In genomic region chr15:25181290-25182097, GRCh38 we compare ENCODE assay signal across 18 cellular contexts.
DNase-seq lines count a peak whose midpoint lies in the region; ATAC-seq and TF ChIP-seq lines count a peak whose summit lies in the region.
"Had no signal": no experiment of that assay in that cellular context is flagged by ENCODE, and none has a peak within 500 bp of the region (broad histone marks: within the 10 kb centered on the region; RNA-seq: fewer than 3 reads in every experiment).

No MANE protein-coding gene starts in this region.

- 84 to 86% methylated on average over 11 to 17 of the region's 17 CpGs for WGBS in endodermal cell (ENCODE audit: insufficient coverage in 1 of 2, insufficient read length in 1 of 2), 2 experiments

- H3K4me1 Mint-ChIP-seq in activated T-cell treated with anti-CD3 and anti-CD28 coated beads, Interleukin-2, amount 50 U/mL, for 4 hours (ENCODE audit: low read depth), result no peaks in the 10 kb centered on the region
- H3K4me1 Mint-ChIP-seq in endodermal cell (no peaks in the 10 kb centered on the region), type B pancreatic cell (ENCODE audit: unreplicated experiment) (no peaks in the 10 kb centered on the region)
- H3K4me1 Mint-ChIP-seq: activated naive CD4-positive, alpha-beta T cell treated with anti-CD3 and anti-CD28 coated beads, Interleukin-2, amount 10 ng/mL, durations not matched to agents 7 days and 5 days; CD4-positive, CD25-positive, alpha-beta regulatory T cell had no signal

- intact Hi-C loops in mucosa of descending colon (cut with DNase I, micrococcal nuclease), result no loop called here

- peak; percentile 2 for DNase-seq in activated T-cell treated with anti-CD3 and anti-CD28 coated beads, Interleukin-2, amount 50 U/mL, for 4 hours
- DNase-seq in activated T-cell treated with anti-CD3 and anti-CD28 coated beads for 4 hours, result no peak
- DNase-seq in endodermal cell, result peak; percentile 9
- peak in 2 of 3 donors; percentile 1 to 31 for DNase-seq in mucosa of descending colon
- DNase-seq in type B pancreatic cell (ENCODE audit: extremely low spot score, unreplicated experiment), result peak; percentile 50
- no peak for DNase-seq in NCI-H1436 treated with DMSO at 0.1 percent for 48 hours (lab: John Stamatoyannopoulos, UW)
- DNase-seq in central memory CD4-positive, alpha-beta T cell, result no peak
- DNase-seq: activated CD4-positive, alpha-beta memory T cell treated with anti-CD3 and anti-CD28 coated beads for 36 hours; CD4-positive, CD25-positive, alpha-beta regulatory T cell; DND-41; foreskin fibroblast; HCEC 1CT; NCI-H1105; NCI-H226; nucleus accumbens had no signal

- no peaks in the 10 kb centered on the region for H3K36me3 ChIP-seq in endodermal cell (ENCODE audit: control insufficient read depth, insufficient read depth, low read length)
- no peaks in the 10 kb centered on the region for H3K36me3 ChIP-seq in mucosa of descending colon (ENCODE audit: low read depth)
- H3K36me3 ChIP-seq: SJSA1 had no signal

- H3K27ac Mint-ChIP-seq in endodermal cell, result no peak overlapping the region
- H3K27ac Mint-ChIP-seq in type B pancreatic cell, result no peak overlapping the region
- H3K27ac Mint-ChIP-seq: activated CD4-positive, alpha-beta memory T cell treated with anti-CD3 and anti-CD28 coated beads for 36 hours; activated naive CD4-positive, alpha-beta T cell treated with anti-CD3 and anti-CD28 coated beads, Interleukin-2, amount 10 ng/mL, durations not matched to agents 7 days and 5 days; CD4-positive, CD25-positive, alpha-beta regulatory T cell had no signal

- no peak overlapping the region for H3K9ac ChIP-seq in endodermal cell (ENCODE audit: extremely low read depth, low read length, poor library complexity, severe bottlenecking)

- no peak for ATAC-seq in activated T-cell treated with anti-CD3 and anti-CD28 coated beads, Interleukin-2, amount 50 U/mL, for 4 hours
- no peak for ATAC-seq in mucosa of descending colon
- no peak for ATAC-seq in GM19035 (IDR thresholded peaks at IDR 0.05; ENCODE audit: unreplicated experiment)

- H3K4me3 ChIP-seq in endodermal cell (ENCODE audit: low read length), result no peak overlapping the region
- H3K4me3 ChIP-seq in mucosa of descending colon, result no peak overlapping the region
- H3K4me3 ChIP-seq: SJSA1 had no signal

- no peak overlapping the region for H3K27ac ChIP-seq in endodermal cell (ENCODE audit: low read depth, low read length)
- H3K27ac ChIP-seq: SJSA1 had no signal

- TF ChIP-seq CTCF in endodermal cell (conservative IDR thresholded peaks at IDR 0.05), result no peak
- no peak for TF ChIP-seq CTCF in mucosa of descending colon (IDR thresholded peaks at IDR 0.05)
- TF ChIP-seq CTCF in type B pancreatic cell (conservative IDR thresholded peaks at IDR 0.05), result no peak

- no peaks in the 10 kb centered on the region for H3K9me3 ChIP-seq in endodermal cell (ENCODE audit: control insufficient read depth, low read length)
- H3K9me3 ChIP-seq in mucosa of descending colon, result peaks cover 99% of the 10 kb centered on the region
- H3K9me3 ChIP-seq: SJSA1 had no signal

- H3K4me3 Mint-ChIP-seq in activated T-cell treated with anti-CD3 and anti-CD28 coated beads, Interleukin-2, amount 50 U/mL, for 4 hours, result no peak overlapping the region
- H3K4me3 Mint-ChIP-seq in endodermal cell (no peak overlapping the region), type B pancreatic cell (no peak overlapping the region)
- H3K4me3 Mint-ChIP-seq: activated CD4-positive, alpha-beta memory T cell treated with anti-CD3 and anti-CD28 coated beads for 36 hours; activated naive CD4-positive, alpha-beta T cell treated with anti-CD3 and anti-CD28 coated beads, Interleukin-2, amount 10 ng/mL, durations not matched to agents 7 days and 5 days; CD4-positive, CD25-positive, alpha-beta regulatory T cell had no signal

- H3K27me3 ChIP-seq in endodermal cell (ENCODE audit: control insufficient read depth, insufficient read depth, low read length, poor library complexity, severe bottlenecking), result no peaks in the 10 kb centered on the region
- H3K27me3 ChIP-seq: SJSA1 had no signal

- peaks cover 3% of the 10 kb centered on the region for H3K9me3 Mint-ChIP-seq in activated T-cell treated with anti-CD3 and anti-CD28 coated beads, Interleukin-2, amount 50 U/mL, for 4 hours
- peaks cover 83% of the 10 kb centered on the region for H3K9me3 Mint-ChIP-seq in endodermal cell
- no peaks in the 10 kb centered on the region for H3K9me3 Mint-ChIP-seq in type B pancreatic cell

- H3K27me3 Mint-ChIP-seq in activated T-cell treated with anti-CD3 and anti-CD28 coated beads, Interleukin-2, amount 50 U/mL, for 4 hours (ENCODE audit: low read depth), result no peaks in the 10 kb centered on the region
- H3K27me3 Mint-ChIP-seq in endodermal cell (ENCODE audit: insufficient read depth) (no peaks in the 10 kb centered on the region), type B pancreatic cell (no peaks in the 10 kb centered on the region)
- H3K27me3 Mint-ChIP-seq: activated CD4-positive, alpha-beta memory T cell treated with anti-CD3 and anti-CD28 coated beads for 36 hours; activated naive CD4-positive, alpha-beta T cell treated with anti-CD3 and anti-CD28 coated beads, Interleukin-2, amount 10 ng/mL, durations not matched to agents 7 days and 5 days; CD4-positive, CD25-positive, alpha-beta regulatory T cell had no signal

- H3K4me1 ChIP-seq in endodermal cell (ENCODE audit: control insufficient read depth, insufficient read depth, low read length), result no peaks in the 10 kb centered on the region
- no peaks in the 10 kb centered on the region for H3K4me1 ChIP-seq in mucosa of descending colon (ENCODE audit: low read depth)
- H3K4me1 ChIP-seq: SJSA1 had no signal

- no peaks in the 10 kb centered on the region for H3K36me3 Mint-ChIP-seq in activated T-cell treated with anti-CD3 and anti-CD28 coated beads, Interleukin-2, amount 50 U/mL, for 4 hours (ENCODE audit: insufficient read depth)
- H3K36me3 Mint-ChIP-seq in endodermal cell (ENCODE audit: low read depth), result no peaks in the 10 kb centered on the region
- H3K36me3 Mint-ChIP-seq in type B pancreatic cell, result no peaks in the 10 kb centered on the region
- H3K36me3 Mint-ChIP-seq: activated CD4-positive, alpha-beta memory T cell treated with anti-CD3 and anti-CD28 coated beads for 36 hours; activated naive CD4-positive, alpha-beta T cell treated with anti-CD3 and anti-CD28 coated beads, Interleukin-2, amount 10 ng/mL, durations not matched to agents 7 days and 5 days; CD4-positive, CD25-positive, alpha-beta regulatory T cell had no signal

Comparison
In these comparisons a context has a peak if more than half of its experiments do, and no peak if none do; other contexts are left out.
1. DNase-seq: peak in activated T-cell treated with anti-CD3 and anti-CD28 coated beads, Interleukin-2, amount 50 U/mL, for 4 hours (single experiment), endodermal cell (single experiment), mucosa of descending colon (2 of 3) and type B pancreatic cell (single experiment); none in activated T-cell treated with anti-CD3 and anti-CD28 coated beads for 4 hours (single experiment), NCI-H1436 treated with DMSO at 0.1 percent for 48 hours (single experiment) and central memory CD4-positive, alpha-beta T cell (single experiment).